ENCODE assay signal across 1 cellular context in genomic region chr14:65664436-65664835, GRCh38.
TF ChIP-seq lines count a peak whose summit lies in the region.

No MANE protein-coding gene starts in this region.

TF ChIP-seq in WTC11, 78 proteins besides CTCF, POLR2A, EP300 and RAD21 (continued from another document):
- TF ChIP-seq ATF6 (CRISPR knock-in tag; IDR thresholded peaks at IDR 0.05) (no peak), FOXK1 (CRISPR knock-in tag; IDR thresholded peaks at IDR 0.05) (no peak), NFATC4 (CRISPR knock-in tag; IDR thresholded peaks at IDR 0.05) (no peak), ATF3 (CRISPR knock-in tag; conservative IDR thresholded peaks at IDR 0.05) (no peak), TEAD4 (CRISPR knock-in tag; IDR thresholded peaks at IDR 0.05) (no peak), RELA (CRISPR knock-in tag; IDR thresholded peaks at IDR 0.05; ENCODE audit: borderline replicate concordance) (no peak)
TF ChIP-seq in WTC11: peak in this region for 0.
